ENCODE assay signal across 12 cellular contexts in the genomic region with DNA sequence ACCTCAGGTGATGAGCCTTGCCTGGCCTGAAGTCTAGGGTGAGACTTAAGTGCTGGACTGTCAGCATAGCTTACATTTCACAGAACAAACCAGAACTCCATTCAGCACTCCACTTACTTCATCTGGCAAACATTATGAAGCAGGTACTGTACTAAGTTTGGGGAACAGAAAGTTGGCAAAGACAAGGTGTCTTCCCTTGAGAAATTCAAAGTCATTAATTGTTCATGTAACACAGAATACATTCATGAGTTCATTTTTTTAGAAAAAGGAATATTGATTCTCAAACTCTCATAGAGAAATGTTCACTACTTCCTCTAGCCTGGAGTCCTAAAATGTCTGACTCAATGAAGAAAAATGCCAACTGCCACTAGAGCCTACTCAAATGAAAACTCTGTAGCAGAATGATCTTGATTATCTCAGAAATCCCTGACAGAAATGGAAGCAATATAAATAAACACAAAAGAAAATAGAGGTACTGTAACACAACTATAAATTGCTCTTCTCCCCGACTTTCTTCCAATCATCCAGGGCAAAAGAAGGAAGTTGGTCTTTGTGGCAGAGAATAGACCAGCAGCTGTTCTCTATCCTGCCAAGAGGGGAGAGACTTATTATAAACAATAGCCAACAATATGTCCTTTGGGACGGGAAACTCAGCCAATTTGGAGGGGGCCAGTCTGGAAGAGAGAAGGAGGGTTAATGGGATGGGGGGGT.
DNase-seq lines count a peak whose midpoint lies in the region; ATAC-seq and TF ChIP-seq lines count a peak whose summit lies in the region.
"Had no signal": no experiment of that assay in that cellular context is flagged by ENCODE, and none has a peak within 500 bp of the region (broad histone marks: within the 10 kb centered on the region; RNA-seq: fewer than 3 reads in every experiment).

No MANE protein-coding gene starts in this region.

- no peaks in the 10 kb centered on the region for H3K27me3 Mint-ChIP-seq in activated naive CD4-positive, alpha-beta T cell treated with anti-CD3 and anti-CD28 coated beads for 36 hours (ENCODE audit: low read depth)
- H3K27me3 Mint-ChIP-seq in activated naive CD4-positive, alpha-beta T cell treated with anti-CD3 and anti-CD28 coated beads, Interleukin-2, amount 10 ng/mL, durations not matched to agents 7 days and 5 days = no peaks in the 10 kb centered on the region
- no peaks in the 10 kb centered on the region for H3K27me3 Mint-ChIP-seq in stimulated activated naive B cell treated with anti-CD40 and anti-IgM and Interleukin-4, amounts not matched to agents 10 μg/mL and 1 μg/mL and 100 μg/mL, for 72 hours
- H3K27me3 Mint-ChIP-seq in CD8-positive, alpha-beta memory T cell = no peaks in the 10 kb centered on the region

- H3K79me2 ChIP-seq in mammary epithelial cell (ENCODE audit: insufficient read depth, low read length) = no peaks in the 10 kb centered on the region

- H3K9me3 Mint-ChIP-seq in activated naive CD4-positive, alpha-beta T cell treated with anti-CD3 and anti-CD28 coated beads for 36 hours = no peaks in the 10 kb centered on the region
- no peaks in the 10 kb centered on the region for H3K9me3 Mint-ChIP-seq in activated naive CD4-positive, alpha-beta T cell treated with anti-CD3 and anti-CD28 coated beads, Interleukin-2, amount 10 ng/mL, durations not matched to agents 7 days and 5 days
- no peaks in the 10 kb centered on the region for H3K9me3 Mint-ChIP-seq in stimulated activated naive B cell treated with anti-CD40 and anti-IgM and Interleukin-4, amounts not matched to agents 10 μg/mL and 1 μg/mL and 100 μg/mL, for 72 hours
- no peaks in the 10 kb centered on the region for H3K9me3 Mint-ChIP-seq in CD8-positive, alpha-beta memory T cell

- H3K4me2 ChIP-seq in mammary epithelial cell (ENCODE audit: insufficient read depth, low read depth, low read length) = peak overlapping the region; percentile 24

- CTCF ChIA-PET in activated naive CD4-positive, alpha-beta T cell treated with anti-CD3 and anti-CD28 coated beads for 36 hours (lab: Charles Lee) = interaction anchor here (0.5 to 4.3 kb wide), 5 partner anchors 37 to 341 kb away, joined by 3 to 30 read pairs (median 4); a partner anchor contains a TSS
- CTCF ChIA-PET in activated naive CD4-positive, alpha-beta T cell treated with anti-CD3 and anti-CD28 coated beads, Interleukin-2, amount 10 ng/mL, durations not matched to agents 7 days and 5 days (lab: Charles Lee) = interaction anchor here (0.7 to 9.3 kb wide), 6 partner anchors 8 to 341 kb away, joined by 3 to 114 read pairs (median 4); a partner anchor contains a TSS
- CTCF ChIA-PET in mammary epithelial cell (lab: Charles Lee; ENCODE audit: low non-redundant PET) = no interaction called here
- CTCF ChIA-PET in CD8-positive, alpha-beta memory T cell (lab: Charles Lee) = interaction anchor here (1.0 to 4.6 kb wide), 4 partner anchors 23 to 290 kb away, joined by 3 to 85 read pairs (median 6); a partner anchor contains a TSS

- peaks cover 28% of the 10 kb centered on the region for H3K36me3 Mint-ChIP-seq in activated naive CD4-positive, alpha-beta T cell treated with anti-CD3 and anti-CD28 coated beads for 36 hours (ENCODE audit: low read depth)
- H3K36me3 Mint-ChIP-seq in activated naive CD4-positive, alpha-beta T cell treated with anti-CD3 and anti-CD28 coated beads, Interleukin-2, amount 10 ng/mL, durations not matched to agents 7 days and 5 days = peaks cover 30% of the 10 kb centered on the region
- H3K36me3 Mint-ChIP-seq in stimulated activated naive B cell treated with anti-CD40 and anti-IgM and Interleukin-4, amounts not matched to agents 10 μg/mL and 1 μg/mL and 100 μg/mL, for 72 hours = peaks cover 10 to 17% of the 10 kb centered on the region in 2 donors
- H3K36me3 Mint-ChIP-seq in CD8-positive, alpha-beta memory T cell = peaks cover 0 to 14% (median 3%) of the 10 kb centered on the region in 3 donors

- no peaks in the 10 kb centered on the region for H4K20me1 ChIP-seq in mammary epithelial cell (ENCODE audit: insufficient read depth, low read length)

- H3K27ac ChIP-seq in mammary epithelial cell (ENCODE audit: insufficient read depth, low read depth, low read length) = no peak overlapping the region
- H3K27ac ChIP-seq in CD8-positive, alpha-beta memory T cell (ENCODE audit: low read depth, low read length) = no peak overlapping the region
- H3K27ac ChIP-seq: C4-2B had no signal

- dilution Hi-C loops in mammary epithelial cell (cut with HindIII; ENCODE audit: low sequenced_read_pairs) = no loop called here

- no peaks in the 10 kb centered on the region for H3K36me3 ChIP-seq in mammary epithelial cell (ENCODE audit: insufficient read depth, low read length)
- no peaks in the 10 kb centered on the region for H3K36me3 ChIP-seq in CD8-positive, alpha-beta memory T cell (ENCODE audit: insufficient read depth, low read length)

- peak; percentile 78 to 79 for ATAC-seq in stimulated activated naive B cell treated with anti-CD40 and anti-IgM and Interleukin-4, amounts not matched to agents 10 μg/mL and 1 μg/mL and 100 μg/mL, for 72 hours (replicated peaks)
- ATAC-seq: sciatic nerve had no signal

- POLR2A ChIA-PET in CD8-positive, alpha-beta memory T cell (lab: Charles Lee) = interaction anchor here (0.7 kb wide), 1 partner anchor 205 kb away, joined by 7 read pairs; no protein-coding TSS in a partner anchor

- H3K4me3 ChIP-seq in mammary epithelial cell (replicated peaks in 1 of 3; ENCODE audit: insufficient read depth in 1 of 3, low read depth in 2 of 3, low read length in 3 of 3) = no peak overlapping the region
- no peak overlapping the region for H3K4me3 ChIP-seq in CD8-positive, alpha-beta memory T cell (ENCODE audit: low read length)

- H2AFZ ChIP-seq in mammary epithelial cell (ENCODE audit: low read depth, low read length) = no peak overlapping the region

- DNase-seq in activated naive CD4-positive, alpha-beta T cell treated with anti-CD3 and anti-CD28 coated beads for 36 hours = no peak
- no peak for DNase-seq in activated naive CD4-positive, alpha-beta T cell treated with anti-CD3 and anti-CD28 coated beads, Interleukin-2, amount 10 ng/mL, durations not matched to agents 7 days and 5 days
- DNase-seq in KBM-7 (peak; percentile 47), mammary epithelial cell (no peak), activated gamma-delta T cell (lab: John Stamatoyannopoulos, UW) (no peak), SW 1271 (lab: John Stamatoyannopoulos, UW) (no peak)
- no peak for DNase-seq in stimulated activated naive B cell treated with anti-CD40 and anti-IgM and Interleukin-4, amounts not matched to agents 10 μg/mL and 1 μg/mL and 100 μg/mL, for 72 hours
- no peak for DNase-seq in CD8-positive, alpha-beta memory T cell
- DNase-seq: hippocampal formation, substantia nigra had no signal

- no peak for TF ChIP-seq CTCF in mammary epithelial cell (conservative IDR thresholded peaks at IDR 0.05 in 1 of 2, IDR thresholded peaks at IDR 0.05 in 1 of 2; ENCODE audit: extremely low read depth in 1 of 2, insufficient read depth in 1 of 2, low read depth in 1 of 2, low read length in 2 of 2)

- BruUV-seq in mammary epithelial cell (replicated peaks; lab: Mats Ljungman, UMichigan) = no TSS peak

- 37% methylated on average over 2 of the region's 2 CpGs for WGBS in mammary epithelial cell (ENCODE audit: low coverage, missing lambda C conversion rate)

- H3K27me3 ChIP-seq in mammary epithelial cell (ENCODE audit: insufficient read depth, low read length) = no peaks in the 10 kb centered on the region
- no peaks in the 10 kb centered on the region for H3K27me3 ChIP-seq in CD8-positive, alpha-beta memory T cell (ENCODE audit: insufficient read depth, low read length, poor library complexity, severe bottlenecking)

- in situ Hi-C loops in KBM-7 (cut with MboI; ENCODE audit: low pct_unique_long_range_greater_than_20kb, low sequenced_read_pairs) = no loop called here
- in situ Hi-C loops in mammary epithelial cell (cut with MboI; ENCODE audit: low sequenced_read_pairs in 2 of 2) = loop anchor here in 1 of 2 donors (10.0 kb wide), 1 partner anchor 292 kb away; a partner anchor contains a TSS

- H3K9me3 ChIP-seq in mammary epithelial cell (replicated peaks; ENCODE audit: insufficient read depth, low read length) = no peaks in the 10 kb centered on the region
- no peaks in the 10 kb centered on the region for H3K9me3 ChIP-seq in CD8-positive, alpha-beta memory T cell (ENCODE audit: low read length)

- peaks cover 33% of the 10 kb centered on the region for H3K4me1 ChIP-seq in mammary epithelial cell (ENCODE audit: insufficient read depth, low read length)
- peaks cover 4% of the 10 kb centered on the region for H3K4me1 ChIP-seq in CD8-positive, alpha-beta memory T cell (ENCODE audit: insufficient read depth, low read length)

- H3K9ac ChIP-seq in mammary epithelial cell (ENCODE audit: insufficient read depth, low read length) = no peak overlapping the region

- H3K4me3 Mint-ChIP-seq in activated naive CD4-positive, alpha-beta T cell treated with anti-CD3 and anti-CD28 coated beads for 36 hours = no peak overlapping the region
- no peak overlapping the region for H3K4me3 Mint-ChIP-seq in activated naive CD4-positive, alpha-beta T cell treated with anti-CD3 and anti-CD28 coated beads, Interleukin-2, amount 10 ng/mL, durations not matched to agents 7 days and 5 days
- H3K4me3 Mint-ChIP-seq in stimulated activated naive B cell treated with anti-CD40 and anti-IgM and Interleukin-4, amounts not matched to agents 10 μg/mL and 1 μg/mL and 100 μg/mL, for 72 hours = peak overlapping the region; percentile 27 to 38
- no peak overlapping the region for H3K4me3 Mint-ChIP-seq in CD8-positive, alpha-beta memory T cell

- peak overlapping the region; percentile 26 for H3K27ac Mint-ChIP-seq in activated naive CD4-positive, alpha-beta T cell treated with anti-CD3 and anti-CD28 coated beads for 36 hours
- no peak overlapping the region for H3K27ac Mint-ChIP-seq in activated naive CD4-positive, alpha-beta T cell treated with anti-CD3 and anti-CD28 coated beads, Interleukin-2, amount 10 ng/mL, durations not matched to agents 7 days and 5 days
- peak overlapping the region; percentile 66 for H3K27ac Mint-ChIP-seq in stimulated activated naive B cell treated with anti-CD40 and anti-IgM and Interleukin-4, amounts not matched to agents 10 μg/mL and 1 μg/mL and 100 μg/mL, for 72 hours
- H3K27ac Mint-ChIP-seq in CD8-positive, alpha-beta memory T cell = peak overlapping the region in 2 of 8 donors; percentile 14 to 66

- intact Hi-C loops in activated naive CD4-positive, alpha-beta T cell treated with anti-CD3 and anti-CD28 coated beads for 36 hours (cut with micrococcal nuclease) = no loop called here
- intact Hi-C loops in mammary epithelial cell (cut with micrococcal nuclease) = loop anchor here (5.0 kb wide), 1 partner anchor 216 kb away; no protein-coding TSS in a partner anchor

- H3K4me1 Mint-ChIP-seq in activated naive CD4-positive, alpha-beta T cell treated with anti-CD3 and anti-CD28 coated beads for 36 hours (ENCODE audit: low read depth) = peaks cover 76% of the 10 kb centered on the region
- H3K4me1 Mint-ChIP-seq in activated naive CD4-positive, alpha-beta T cell treated with anti-CD3 and anti-CD28 coated beads, Interleukin-2, amount 10 ng/mL, durations not matched to agents 7 days and 5 days = peaks cover 32% of the 10 kb centered on the region
- H3K4me1 Mint-ChIP-seq in stimulated activated naive B cell treated with anti-CD40 and anti-IgM and Interleukin-4, amounts not matched to agents 10 μg/mL and 1 μg/mL and 100 μg/mL, for 72 hours = peaks cover 41 to 73% of the 10 kb centered on the region in 2 donors
- peaks cover 13 to 40% (median 22%) of the 10 kb centered on the region in 3 donors for H3K4me1 Mint-ChIP-seq in CD8-positive, alpha-beta memory T cell

Comparison
In these comparisons a context has a peak if more than half of its experiments do, and no peak if none do; other contexts are left out.
1. H3K4me3 Mint-ChIP-seq: peak in stimulated activated naive B cell treated with anti-CD40 and anti-IgM and Interleukin-4, amounts not matched to agents 10 μg/mL and 1 μg/mL and 100 μg/mL, for 72 hours (2 of 2); none in activated naive CD4-positive, alpha-beta T cell treated with anti-CD3 and anti-CD28 coated beads for 36 hours (single experiment), activated naive CD4-positive, alpha-beta T cell treated with anti-CD3 and anti-CD28 coated beads, Interleukin-2, amount 10 ng/mL, durations not matched to agents 7 days and 5 days (single experiment) and CD8-positive, alpha-beta memory T cell (0 of 7).